27 cellular contexts compared by ENCODE assay signal in genomic region chr3:41299036-41299435, GRCh38.
A peak's percentile ranks its signal among the peaks of the same experiment; 100 is the strongest.
DNase-seq lines count a peak whose midpoint lies in the region; TF ChIP-seq lines count a peak whose summit lies in the region.
"Had no signal": no experiment of that assay in that cellular context is flagged by ENCODE, and none has a peak within 500 bp of the region (broad histone marks: within the 10 kb centered on the region; RNA-seq: fewer than 3 reads in every experiment).

No MANE protein-coding gene starts in this region.

- H3K4me1 ChIP-seq in esophagus muscularis mucosa (no peaks in the 10 kb centered on the region), tibial artery (no peaks in the 10 kb centered on the region)
- H3K4me1 ChIP-seq: BE2C; BLaER1; BLaER1 treated with 17β-estradiol and CSF1 and Interleukin-3, amounts not matched to agents 10 nM and 100 nM; Caco-2 had no signal

- H3K4me3 ChIP-seq in esophagus muscularis mucosa, result no peak overlapping the region
- no peak overlapping the region for H3K4me3 ChIP-seq in tibial artery
- H3K4me3 ChIP-seq: A549; BLaER1; BLaER1 treated with 17β-estradiol and CSF1 and Interleukin-3, amounts not matched to agents 10 nM and 100 nM had no signal

- H3K27ac ChIP-seq in esophagus muscularis mucosa (replicated peaks in 1 of 4) (no peak overlapping the region), tibial artery (no peak overlapping the region)
- H3K27ac ChIP-seq: 22Rv1; A549; BLaER1; BLaER1 treated with 17β-estradiol and CSF1 and Interleukin-3, amounts not matched to agents 10 nM and 100 nM; C4-2B had no signal

- no peaks in the 10 kb centered on the region for H3K36me3 ChIP-seq in esophagus muscularis mucosa
- H3K36me3 ChIP-seq in tibial artery, result no peaks in the 10 kb centered on the region
- H3K36me3 ChIP-seq: BE2C; BLaER1; BLaER1 treated with 17β-estradiol and CSF1 and Interleukin-3, amounts not matched to agents 10 nM and 100 nM had no signal

- no peak for TF ChIP-seq POLR2A in esophagus muscularis mucosa (IDR thresholded peaks at IDR 0.05; ENCODE audit: low read depth)

- H3K27me3 ChIP-seq in esophagus muscularis mucosa (no peaks in the 10 kb centered on the region), tibial artery (no peaks in the 10 kb centered on the region)
- H3K27me3 ChIP-seq: BE2C; BLaER1; BLaER1 treated with 17β-estradiol and CSF1 and Interleukin-3, amounts not matched to agents 10 nM and 100 nM had no signal

- H3K9me3 ChIP-seq in esophagus muscularis mucosa (no peaks in the 10 kb centered on the region), tibial artery (no peaks in the 10 kb centered on the region)
- H3K9me3 ChIP-seq: A549; BE2C; BLaER1; BLaER1 treated with 17β-estradiol and CSF1 and Interleukin-3, amounts not matched to agents 10 nM and 100 nM; Caco-2 had no signal

- WGBS in esophagus muscularis mucosa, result 86% methylated on average over 1 of the region's 3 CpGs

- TF ChIP-seq EP300 in esophagus muscularis mucosa (IDR thresholded peaks at IDR 0.05), result no peak

- intact Hi-C loops in esophagus muscularis mucosa (cut with DNase I) (no loop called here), tibial artery (cut with DNase I; ENCODE audit: low total_unique reads) (no loop called here)

- TF ChIP-seq CTCF in esophagus muscularis mucosa (IDR thresholded peaks at IDR 0.05) (no peak), tibial artery (IDR thresholded peaks at IDR 0.05) (no peak)

- DNase-seq in esophagus muscularis mucosa (ENCODE audit: extremely low spot score) (peak; percentile 74), tibial artery (no peak)
- DNase-seq: 8988T; ACHN; AML-193; BE2C; C1 segment of cervical spinal cord; Caco-2; Calu3; CD4-positive, alpha-beta memory T cell; CD4-positive, alpha-beta T cell; CD4-positive, CD25-positive, alpha-beta regulatory T cell; CD8-positive, alpha-beta memory T cell; CD8-positive, alpha-beta T cell; COR-L47; DMS 273 treated with DMSO at 0.1 percent for 48 hours; DMS153; DMS53; DMS79; DMS79 treated with DMSO at 0.1 percent for 48 hours; DND-41; EL had no signal
